In genomic region chr20:43457640-43458421, GRCh38 we compare ENCODE assay signal across 1 cellular context.
TF ChIP-seq lines count a peak whose summit lies in the region.

Gene SRSF6, plus strand, starts transcription at chr20:43457896. Its CDS starts 138 bp downstream, at chr20:43458034.

TF ChIP-seq in SK-N-SH treated with all-trans-retinoic acid at 6 μM for 48 hours, 23 proteins besides CTCF, POLR2A, EP300 and RAD21 (continued from another document):
- TF ChIP-seq TSHZ2 (CRISPR knock-in tag; IDR thresholded peaks at IDR 0.05) (peak; percentile 84), OSR1 (CRISPR knock-in tag; IDR thresholded peaks at IDR 0.05) (peak; percentile 92), ZC3H10 (CRISPR knock-in tag; IDR thresholded peaks at IDR 0.05) (peak; percentile 25; the same call in 1 of the 2 replicates), ESRRG (CRISPR knock-in tag; IDR thresholded peaks at IDR 0.05) (no peak), GLIS3 (CRISPR knock-in tag; IDR thresholded peaks at IDR 0.05) (peak; percentile 83), ZFP30 (CRISPR knock-in tag; IDR thresholded peaks at IDR 0.05) (peak; percentile 42; the same call in 1 of the 2 replicates), CREB5 (CRISPR knock-in tag; IDR thresholded peaks at IDR 0.05; ENCODE audit: low read depth) (no peak), ISL1 (CRISPR knock-in tag; IDR thresholded peaks at IDR 0.05) (no peak), TCF4 (CRISPR knock-in tag; IDR thresholded peaks at IDR 0.05; ENCODE audit: borderline replicate concordance) (no peak)
TF ChIP-seq in SK-N-SH treated with all-trans-retinoic acid at 6 μM for 48 hours: peak in this region for 14.
